9 cellular contexts compared by ENCODE assay signal in the genomic region with DNA sequence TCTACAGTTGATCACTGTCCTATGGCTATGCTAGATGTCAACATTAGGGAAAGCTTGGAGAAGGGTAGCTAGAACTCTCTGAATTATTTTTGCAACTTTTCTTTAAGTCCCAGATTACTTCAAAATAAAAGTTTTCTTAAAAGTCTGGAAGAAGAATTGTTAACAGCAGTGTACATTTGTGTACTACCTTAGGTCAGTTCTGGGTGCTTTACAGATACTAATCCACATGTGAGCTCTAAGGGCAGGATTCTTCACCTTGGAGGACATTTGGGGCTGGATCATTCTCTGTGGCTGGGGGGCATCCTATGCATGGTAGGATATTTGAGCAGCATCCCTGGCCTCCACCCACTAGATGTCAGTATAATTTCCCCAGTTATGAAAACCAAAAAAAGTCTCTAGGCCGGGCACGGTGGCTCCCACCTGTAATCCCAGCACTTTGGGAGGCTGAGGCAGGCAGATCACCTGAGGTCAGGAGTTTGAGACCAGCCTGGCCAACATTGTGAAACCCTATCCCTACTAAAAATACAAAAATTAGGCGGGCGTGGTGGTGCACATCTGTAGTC. TPM values are rescaled to one million over a fixed set of nuclear protein-coding genes. Genes with fewer than 3 reads are reported as not detected.
A peak's percentile ranks its signal among the peaks of the same experiment; 100 is the strongest.
DNase-seq lines count a peak whose midpoint lies in the region; ATAC-seq and TF ChIP-seq lines count a peak whose summit lies in the region.
"Had no signal": no experiment of that assay in that cellular context is flagged by ENCODE, and none has a peak within 500 bp of the region (broad histone marks: within the 10 kb centered on the region; RNA-seq: fewer than 3 reads in every experiment).

No MANE protein-coding gene starts in this region.

- no peaks in the 10 kb centered on the region for H3K27me3 Mint-ChIP-seq in CD4-positive, CD25-positive, alpha-beta regulatory T cell

- no peaks in the 10 kb centered on the region for H3K36me3 Mint-ChIP-seq in CD4-positive, CD25-positive, alpha-beta regulatory T cell

- no peak overlapping the region for H3K27ac Mint-ChIP-seq in CD4-positive, CD25-positive, alpha-beta regulatory T cell

- peak overlapping the region in 2 of 4 donors; percentile 18 to 58 for H3K4me3 Mint-ChIP-seq in CD4-positive, CD25-positive, alpha-beta regulatory T cell

- peaks cover 0 to 18% (median 11%) of the 10 kb centered on the region in 4 donors for H3K4me1 Mint-ChIP-seq in CD4-positive, CD25-positive, alpha-beta regulatory T cell

- H3K36me3 ChIP-seq in CD4-positive, CD25-positive, alpha-beta regulatory T cell (ENCODE audit: control insufficient read depth, insufficient read depth, low read length) = no peaks in the 10 kb centered on the region

- TF ChIP-seq CTCF in GM12874 (IDR thresholded peaks at IDR 0.05; ENCODE audit: insufficient read depth, low read depth, low read length) (peak; percentile 43), fibroblast of pulmonary artery (IDR thresholded peaks at IDR 0.05; ENCODE audit: low read length, missing control alignments) (peak; percentile 38)

- no peak overlapping the region for H3K4me3 ChIP-seq in CD4-positive, CD25-positive, alpha-beta regulatory T cell (ENCODE audit: low read depth, low read length)
- H3K4me3 ChIP-seq in fibroblast of pulmonary artery (replicated peaks; ENCODE audit: low read depth, low read length) = no peak overlapping the region

- no peak overlapping the region for H3K27ac ChIP-seq in CD4-positive, CD25-positive, alpha-beta regulatory T cell (ENCODE audit: insufficient read depth, low read length, poor library complexity, severe bottlenecking)

- no peak for ATAC-seq in CD4-positive, CD25-positive, alpha-beta regulatory T cell (ENCODE audit: low read depth in 2 of 2)
- ATAC-seq in GM21526 (IDR thresholded peaks at IDR 0.05; ENCODE audit: low FRiP score, unreplicated experiment) (no peak), GM18519 (IDR thresholded peaks at IDR 0.05; ENCODE audit: low FRiP score, unreplicated experiment) (no peak)

- no peaks in the 10 kb centered on the region for H3K9me3 Mint-ChIP-seq in CD4-positive, CD25-positive, alpha-beta regulatory T cell

- peaks cover 17% of the 10 kb centered on the region for H3K4me1 ChIP-seq in CD4-positive, CD25-positive, alpha-beta regulatory T cell (ENCODE audit: control insufficient read depth, insufficient read depth, low read length, poor library complexity, severe bottlenecking)

- no peaks in the 10 kb centered on the region for H3K27me3 ChIP-seq in CD4-positive, CD25-positive, alpha-beta regulatory T cell (ENCODE audit: control insufficient read depth, insufficient read depth, low read length)

- DNase-seq in CD4-positive, CD25-positive, alpha-beta regulatory T cell = peak in 2 of 3 donors; percentile 27 to 68
- peak; percentile 33 for DNase-seq in RPMI7951 (ENCODE audit: low read depth)
- DNase-seq in fibroblast of pulmonary artery (ENCODE audit: low read depth) = peak; percentile 20
- DNase-seq in hippocampal formation (lab: John Stamatoyannopoulos, UW) = no peak
- DNase-seq in COLO829 (ENCODE audit: low spot score) = no peak
- DNase-seq: NCI-H1436 treated with DMSO at 0.1 percent for 48 hours had no signal

- H3K9me3 ChIP-seq in CD4-positive, CD25-positive, alpha-beta regulatory T cell (ENCODE audit: control insufficient read depth in 2 of 2, low read length in 2 of 2) = no peaks in the 10 kb centered on the region

RNA-seq across cellular contexts. Expression of gene BRME1, which starts 2.8 kb away (rescaled TPM):
- total RNA-seq in CD4-positive, CD25-positive, alpha-beta regulatory T cell = 1.7 TPM
- under 1 TPM in 3 of 4 donors, not detected in 1; 0.24 to 0.63 (median 0.53) TPM for polyA plus RNA-seq in CD4-positive, CD25-positive, alpha-beta regulatory T cell
- 1.6 and 2.1 TPM in 2 replicates for total RNA-seq in RPMI7951 (2014; rRNA removed; shearing (Covaris generic))

RNA-seq across cellular contexts. Expression of gene CC2D1A, which starts 2.9 kb away (rescaled TPM):
- total RNA-seq in CD4-positive, CD25-positive, alpha-beta regulatory T cell = 35.0 TPM
- polyA plus RNA-seq in CD4-positive, CD25-positive, alpha-beta regulatory T cell = 1 to 10 TPM; 3.7 to 4.9 (median 4.2) TPM
- 14.7 and 15.7 TPM in 2 replicates for total RNA-seq in RPMI7951 (2014; rRNA removed; shearing (Covaris generic))

RNA-seq across cellular contexts. Expression of gene NANOS3, which starts 26.1 kb away (rescaled TPM):
- not detected for total RNA-seq in CD4-positive, CD25-positive, alpha-beta regulatory T cell
- not detected for polyA plus RNA-seq in CD4-positive, CD25-positive, alpha-beta regulatory T cell
- total RNA-seq in RPMI7951 (2014; rRNA removed; shearing (Covaris generic)) = 1.3 TPM in 1 of 2 replicates, not detected in the other

RNA-seq across cellular contexts. Expression of gene PODNL1, which starts 35.1 kb away (rescaled TPM):
- not detected for total RNA-seq in CD4-positive, CD25-positive, alpha-beta regulatory T cell
- under 1 TPM in 1 of 4 donors, not detected in 3; 0.52 TPM for polyA plus RNA-seq in CD4-positive, CD25-positive, alpha-beta regulatory T cell
- 3.2 and 4.2 TPM in 2 replicates for total RNA-seq in RPMI7951 (2014; rRNA removed; shearing (Covaris generic))

RNA-seq across cellular contexts. Expression of gene DCAF15, which starts 49.2 kb away (rescaled TPM):
- total RNA-seq in CD4-positive, CD25-positive, alpha-beta regulatory T cell = 82.9 TPM
- polyA plus RNA-seq in CD4-positive, CD25-positive, alpha-beta regulatory T cell = 1 to 10 TPM; 5.3 to 7.5 (median 5.9) TPM
- total RNA-seq in RPMI7951 (2014; rRNA removed; shearing (Covaris generic)) = 21.1 and 23.5 TPM in 2 replicates

Comparison
In these comparisons a context has a peak if more than half of its experiments do, and no peak if none do; other contexts are left out.
1. DNase-seq: peak in CD4-positive, CD25-positive, alpha-beta regulatory T cell (2 of 3), RPMI7951 (single experiment) and fibroblast of pulmonary artery (single experiment); none in hippocampal formation (0 of 2) and COLO829 (single experiment).